Comparison of ENCODE assay signal across 9 cellular contexts in the genomic region with DNA sequence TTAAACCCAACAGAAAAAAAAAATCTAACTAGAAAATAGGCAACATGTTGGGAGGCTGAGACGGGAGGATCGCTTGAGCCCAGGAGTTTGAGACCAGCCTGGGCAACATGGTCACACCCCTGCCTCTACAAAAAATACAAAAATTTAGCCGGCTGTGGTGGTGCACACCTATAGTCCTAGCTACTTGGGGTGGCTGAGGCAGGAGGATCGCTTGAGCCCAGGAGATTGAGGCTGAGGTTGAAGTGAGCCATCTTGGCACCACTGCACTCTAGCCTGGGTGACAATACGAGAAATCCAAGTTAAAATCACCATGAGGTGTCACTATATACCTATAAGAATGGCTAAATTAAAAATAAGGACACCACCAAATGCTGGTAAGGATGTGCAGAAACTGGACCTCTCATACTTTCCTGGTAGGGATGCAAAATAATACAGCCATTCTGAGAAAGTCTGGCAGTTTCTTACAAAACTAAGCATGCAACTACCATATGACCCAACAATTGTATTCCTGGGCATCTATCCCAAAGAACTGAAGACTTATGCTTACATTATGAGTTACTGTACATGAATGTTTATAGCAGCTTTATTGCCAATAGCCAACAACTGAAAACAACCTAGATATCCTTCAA. TPM values are rescaled to one million over a fixed set of nuclear protein-coding genes. Genes with fewer than 3 reads are reported as not detected.
A peak's percentile ranks its signal among the peaks of the same experiment; 100 is the strongest.
DNase-seq lines count a peak whose midpoint lies in the region; ATAC-seq and TF ChIP-seq lines count a peak whose summit lies in the region.
"Had no signal": no experiment of that assay in that cellular context is flagged by ENCODE, and none has a peak within 500 bp of the region (broad histone marks: within the 10 kb centered on the region; RNA-seq: fewer than 3 reads in every experiment).

No MANE protein-coding gene starts in this region.

- peaks cover 37% of the 10 kb centered on the region for H3K27me3 ChIP-seq in CD4-positive, CD25-positive, alpha-beta regulatory T cell (ENCODE audit: control insufficient read depth, insufficient read depth, low read length)
- peaks cover 25% of the 10 kb centered on the region for H3K27me3 ChIP-seq in CD8-positive, alpha-beta T cell (ENCODE audit: insufficient read depth, low read length)

- H3K4me1 ChIP-seq in CD4-positive, CD25-positive, alpha-beta regulatory T cell (ENCODE audit: control insufficient read depth, insufficient read depth, low read length, poor library complexity, severe bottlenecking) = peaks cover 24% of the 10 kb centered on the region
- H3K4me1 ChIP-seq in CD8-positive, alpha-beta T cell (ENCODE audit: insufficient read depth, low read length) = peaks cover 3% of the 10 kb centered on the region

- no peak overlapping the region for H3K27ac ChIP-seq in CD4-positive, CD25-positive, alpha-beta regulatory T cell (ENCODE audit: insufficient read depth, low read length, poor library complexity, severe bottlenecking)
- no peak overlapping the region for H3K27ac ChIP-seq in CD8-positive, alpha-beta T cell (ENCODE audit: low read depth, low read length)

- H3K4me3 ChIP-seq in CD4-positive, CD25-positive, alpha-beta regulatory T cell (ENCODE audit: low read depth, low read length) = no peak overlapping the region
- H3K4me3 ChIP-seq in LNCaP clone FGC (ENCODE audit: low read depth, low read length) = no peak overlapping the region
- H3K4me3 ChIP-seq in CD8-positive, alpha-beta T cell (ENCODE audit: low read depth, low read length) = no peak overlapping the region

- no peaks in the 10 kb centered on the region for H3K9me3 ChIP-seq in CD4-positive, CD25-positive, alpha-beta regulatory T cell (ENCODE audit: control insufficient read depth in 2 of 2, low read length in 2 of 2)
- no peaks in the 10 kb centered on the region for H3K9me3 ChIP-seq in CD8-positive, alpha-beta T cell (ENCODE audit: low read length)

- no peak for ATAC-seq in CD4-positive, CD25-positive, alpha-beta regulatory T cell (ENCODE audit: low read depth in 2 of 2)
- ATAC-seq in HG03342 (IDR thresholded peaks at IDR 0.05; ENCODE audit: unreplicated experiment) (no peak), GM18909 (IDR thresholded peaks at IDR 0.05; ENCODE audit: poor library complexity, unreplicated experiment) (no peak)
- ATAC-seq in CD8-positive, alpha-beta T cell = no peak

- POLR2A ChIA-PET in CD8-positive, alpha-beta T cell (lab: Charles Lee) = no interaction called here

- H3K36me3 ChIP-seq in CD4-positive, CD25-positive, alpha-beta regulatory T cell (ENCODE audit: control insufficient read depth, insufficient read depth, low read length) = no peaks in the 10 kb centered on the region
- H3K36me3 ChIP-seq in CD8-positive, alpha-beta T cell (ENCODE audit: insufficient read depth, low read length) = no peaks in the 10 kb centered on the region

- H3K36me3 Mint-ChIP-seq in CD4-positive, CD25-positive, alpha-beta regulatory T cell = no peaks in the 10 kb centered on the region
- no peaks in the 10 kb centered on the region for H3K36me3 Mint-ChIP-seq in chondrocyte (ENCODE audit: low read depth)
- peaks cover 3% of the 10 kb centered on the region for H3K36me3 Mint-ChIP-seq in mesothelial cell of epicardium
- no peaks in the 10 kb centered on the region for H3K36me3 Mint-ChIP-seq in CD8-positive, alpha-beta T cell

- peak overlapping the region in 3 of 4 donors; percentile 49 to 89 (median 68) for H3K4me3 Mint-ChIP-seq in CD4-positive, CD25-positive, alpha-beta regulatory T cell
- H3K4me3 Mint-ChIP-seq in chondrocyte (ENCODE audit: unreplicated experiment) (peak overlapping the region; percentile 90), mesothelial cell of epicardium (peak overlapping the region; percentile 90)
- no peak overlapping the region for H3K4me3 Mint-ChIP-seq in CD8-positive, alpha-beta T cell

- CTCF ChIA-PET in CD8-positive, alpha-beta T cell (lab: Charles Lee) = no interaction called here

- H3K27ac Mint-ChIP-seq in CD4-positive, CD25-positive, alpha-beta regulatory T cell = no peak overlapping the region
- H3K27ac Mint-ChIP-seq in chondrocyte (ENCODE audit: unreplicated experiment) (peak overlapping the region; percentile 97), mesothelial cell of epicardium (no peak overlapping the region)
- H3K27ac Mint-ChIP-seq in CD8-positive, alpha-beta T cell = no peak overlapping the region
- H3K27ac Mint-ChIP-seq: naive B cell had no signal

- peaks cover 76% of the 10 kb centered on the region for H3K27me3 Mint-ChIP-seq in CD4-positive, CD25-positive, alpha-beta regulatory T cell
- H3K27me3 Mint-ChIP-seq in chondrocyte (ENCODE audit: low read depth) (no peaks in the 10 kb centered on the region), mesothelial cell of epicardium (ENCODE audit: low read depth) (no peaks in the 10 kb centered on the region)
- peaks cover 58% of the 10 kb centered on the region for H3K27me3 Mint-ChIP-seq in CD8-positive, alpha-beta T cell (ENCODE audit: low read depth)

- intact Hi-C loops in CD8-positive, alpha-beta T cell (cut with DNase I, micrococcal nuclease) = no loop called here

- peak in 1 of 3 donors; percentile 9 for DNase-seq in CD4-positive, CD25-positive, alpha-beta regulatory T cell
- DNase-seq in LNCaP clone FGC (ENCODE audit: low read depth) (no peak), chondrocyte (ENCODE audit: low spot score) (no peak), mesothelial cell of epicardium (ENCODE audit: low spot score in 2 of 2, unreplicated experiment in 2 of 2) (no peak), epidermal melanocyte (ENCODE audit: insufficient read length, low spot score) (no peak)
- no peak for DNase-seq in CD8-positive, alpha-beta T cell
- DNase-seq: naive B cell had no signal

- H3K4me1 Mint-ChIP-seq in CD4-positive, CD25-positive, alpha-beta regulatory T cell = peaks cover 7 to 30% (median 14%) of the 10 kb centered on the region in 4 donors
- H3K4me1 Mint-ChIP-seq in chondrocyte (ENCODE audit: low read depth) = peaks cover 74% of the 10 kb centered on the region
- H3K4me1 Mint-ChIP-seq in mesothelial cell of epicardium = peaks cover 60% of the 10 kb centered on the region
- H3K4me1 Mint-ChIP-seq in CD8-positive, alpha-beta T cell (ENCODE audit: low read depth) = peaks cover 18% of the 10 kb centered on the region

- TF ChIP-seq CTCF in LNCaP clone FGC (IDR thresholded peaks at IDR 0.05; ENCODE audit: control insufficient read depth, extremely low read depth, insufficient read depth) = peak; percentile 45
- TF ChIP-seq CTCF in chondrocyte (IDR thresholded peaks at IDR 0.05) = peak; percentile 54
- no peak for TF ChIP-seq CTCF in mesothelial cell of epicardium (IDR thresholded peaks at IDR 0.05; ENCODE audit: unreplicated experiment)
- TF ChIP-seq CTCF in CD8-positive, alpha-beta T cell (IDR thresholded peaks at IDR 0.05) = no peak

- peaks cover 0 to 6% (median 4%) of the 10 kb centered on the region in 7 donors for H3K9me3 Mint-ChIP-seq in CD4-positive, CD25-positive, alpha-beta regulatory T cell
- H3K9me3 Mint-ChIP-seq in chondrocyte (ENCODE audit: low read depth) (no peaks in the 10 kb centered on the region), mesothelial cell of epicardium (no peaks in the 10 kb centered on the region)
- H3K9me3 Mint-ChIP-seq in CD8-positive, alpha-beta T cell = peaks cover 4% of the 10 kb centered on the region

RNA-seq across cellular contexts. Expression of gene SEPTIN10, which starts 2.2 kb away (rescaled TPM):
- 5.6 TPM for total RNA-seq in CD4-positive, CD25-positive, alpha-beta regulatory T cell
- 1 to 10 TPM; 1.1 to 5.4 (median 4.2) TPM for polyA plus RNA-seq in CD4-positive, CD25-positive, alpha-beta regulatory T cell
- total RNA-seq in chondrocyte (80.9 to 90.9 TPM (median 86.1 TPM) in 3 replicates), mesothelial cell of epicardium (64.9 to 69.2 TPM (median 69.1 TPM) in 3 replicates)
- 1 to 10 TPM in 1 of 2 experiments, under 1 TPM in 1; 0.39 to 1.4 TPM for total RNA-seq in CD8-positive, alpha-beta T cell

RNA-seq across cellular contexts. Expression of gene SOWAHC, which starts 2.6 kb away (rescaled TPM):
- 4.8 TPM for total RNA-seq in CD4-positive, CD25-positive, alpha-beta regulatory T cell
- 1 to 10 TPM in 3 of 4 donors, under 1 TPM in 1; 0.86 to 2.7 (median 1.3) TPM for polyA plus RNA-seq in CD4-positive, CD25-positive, alpha-beta regulatory T cell
- total RNA-seq in chondrocyte (13.2 to 14.7 TPM (median 14.2 TPM) in 3 replicates), mesothelial cell of epicardium (15.9 to 16.8 TPM (median 16.0 TPM) in 3 replicates)
- under 1 TPM; 0.24 to 0.28 TPM for total RNA-seq in CD8-positive, alpha-beta T cell

Comparison
In these comparisons a context has a peak if more than half of its experiments do, and no peak if none do; other contexts are left out.
1. CTCF ChIP-seq: peak in LNCaP clone FGC (single experiment) and chondrocyte (single experiment); none in mesothelial cell of epicardium (single experiment) and CD8-positive, alpha-beta T cell (single experiment).
2. RNA of gene SEPTIN10, which starts 2.2 kb away (total RNA-seq): 80.9 to 90.9 TPM in chondrocyte and 64.9 to 69.2 TPM in mesothelial cell of epicardium; 5.6 TPM in CD4-positive, CD25-positive, alpha-beta regulatory T cell (single experiment) and 0.39 to 1.4 TPM in CD8-positive, alpha-beta T cell; every median in the first group is over 10 times any median in the second.